ENCODE assay signal across 23 cellular contexts in genomic region chr1:162966608-162967007, GRCh38.
"Had no signal": no experiment of that assay in that cellular context is flagged by ENCODE, and none has a peak within 500 bp of the region (broad histone marks: within the 10 kb centered on the region; RNA-seq: fewer than 3 reads in every experiment).

No MANE protein-coding gene starts in this region.

- H2AFZ ChIP-seq: hepatocyte had no signal

- H3K79me2 ChIP-seq: hepatocyte had no signal

- DNase-seq: dermis blood vessel endothelial cell; dorsolateral prefrontal cortex; effector CD4-positive, alpha-beta T cell; effector memory CD4-positive, alpha-beta T cell; foreskin keratinocyte; heart left ventricle; hypothalamus; immature natural killer cell; islet precursor cell; kidney; kidney glomerular epithelial cell; left colon; left lung; left ventricle myocardium superior; lower lobe of right lung; mesenchymal stem cell; mucosa of descending colon; naive B cell; naive thymus-derived CD8-positive, alpha-beta T cell had no signal

- H3K36me3 ChIP-seq: esophagus muscularis mucosa, gastroesophageal sphincter, heart left ventricle, left lung, lower lobe of right lung had no signal

- H3K4me2 ChIP-seq: hepatocyte had no signal

- H3K4me1 ChIP-seq: foreskin keratinocyte, left lung, lower lobe of right lung had no signal

- H3K27ac ChIP-seq: coronary artery, dorsolateral prefrontal cortex, esophagus muscularis mucosa, foreskin keratinocyte, gastroesophageal sphincter, heart left ventricle, hepatocyte, left lung, lower lobe of right lung had no signal

- H3K9me3 ChIP-seq: lower lobe of right lung, mucosa of descending colon had no signal

- H3K27me3 ChIP-seq: dorsolateral prefrontal cortex, esophagus muscularis mucosa, foreskin keratinocyte, gastroesophageal sphincter, heart left ventricle, hepatocyte, left lung had no signal

- ATAC-seq: foreskin keratinocyte; gastroesophageal sphincter; heart left ventricle; left colon; left lung; left ventricle myocardium superior; lower lobe of right lung; mucosa of descending colon; naive thymus-derived CD8-positive, alpha-beta T cell had no signal

- H3K4me3 ChIP-seq: coronary artery, dorsolateral prefrontal cortex, esophagus muscularis mucosa, gastroesophageal sphincter, heart left ventricle, hepatocyte, left lung, lower lobe of right lung, mucosa of descending colon had no signal
